Comparison of ENCODE assay signal across 3 cellular contexts in the genomic region with DNA sequence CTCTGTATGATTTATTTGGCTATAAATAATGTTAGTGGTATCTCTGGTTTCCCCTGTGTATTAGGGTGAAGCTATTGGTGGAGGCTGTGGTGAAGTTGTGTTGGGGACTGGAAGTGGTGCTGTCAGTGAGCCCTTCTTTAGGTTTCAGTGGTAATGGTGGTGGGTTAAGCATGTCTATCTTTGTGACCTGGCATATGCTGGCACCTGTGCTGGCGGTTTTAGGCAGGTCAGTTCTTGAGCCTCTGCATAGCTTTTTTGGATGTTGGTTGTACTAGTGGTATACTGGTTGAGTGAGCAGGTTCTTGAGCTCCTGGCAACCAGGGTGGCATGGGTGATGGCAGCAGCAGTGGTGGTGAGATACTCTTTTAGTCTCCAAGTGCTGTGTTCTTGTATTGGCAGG.
"Had no signal": no experiment of that assay in that cellular context is flagged by ENCODE, and none has a peak within 500 bp of the region (broad histone marks: within the 10 kb centered on the region; RNA-seq: fewer than 3 reads in every experiment).

No MANE protein-coding gene starts in this region.

- ATAC-seq: GM12878 had no signal

- DNase-seq: GDM1, GF-D8 had no signal

- H3K4me3 ChIP-seq: GM12878 had no signal
